Comparison of ENCODE assay signal across 2 cellular contexts in the genomic region with DNA sequence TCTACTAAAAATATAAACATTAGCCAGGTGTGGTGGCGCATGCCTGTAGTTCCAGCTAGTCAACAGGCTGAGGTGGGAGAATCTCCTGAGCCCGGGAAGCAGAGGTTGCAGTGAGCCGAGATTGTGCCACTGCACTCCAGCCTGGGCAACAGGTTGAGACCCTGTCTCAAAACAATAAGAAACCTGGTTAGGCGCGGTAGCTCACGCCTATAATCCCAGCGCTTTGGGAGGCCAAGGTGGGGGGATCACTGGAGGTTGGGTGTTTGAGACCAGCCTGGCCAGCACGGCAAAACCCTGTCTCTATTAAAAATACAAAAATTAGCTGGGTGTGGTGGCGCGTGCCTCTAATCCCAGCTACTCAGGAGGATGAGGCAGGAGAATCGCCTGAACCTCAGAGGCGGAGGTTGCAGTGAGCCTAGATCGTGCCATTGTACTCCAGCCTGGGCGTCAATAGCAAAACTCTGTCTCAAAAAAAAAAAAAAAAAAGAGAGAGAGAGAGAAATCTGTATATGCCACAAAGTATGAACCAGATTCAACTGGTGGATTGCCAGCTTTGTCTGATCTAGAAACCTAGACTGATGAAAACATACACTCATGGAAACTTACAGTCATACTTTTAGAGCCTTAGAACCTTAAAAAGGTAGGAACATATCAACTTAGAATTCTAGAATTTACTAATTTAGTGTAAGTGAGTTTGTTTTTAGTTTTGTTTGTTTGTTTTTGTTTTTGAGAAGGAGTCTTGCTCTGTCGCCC. TPM values are rescaled to one million over a fixed set of nuclear protein-coding genes. Genes with fewer than 3 reads are reported as not detected.
"Had no signal": no experiment of that assay in that cellular context is flagged by ENCODE, and none has a peak within 500 bp of the region (broad histone marks: within the 10 kb centered on the region; RNA-seq: fewer than 3 reads in every experiment).

No MANE protein-coding gene starts in this region.

RNA-seq across cellular contexts. Expression of a gene that starts 9.3 kb away (rescaled TPM):
- total RNA-seq: lung microvascular endothelial cell; natural killer cell treated with Interleukin-12 subunit alpha and Interleukin-12 subunit beta and Interleukin-15 and Interleukin-18, amount 100 ng/mL, for 72 hours had no signal
